9 cellular contexts compared by ENCODE assay signal in the genomic region with DNA sequence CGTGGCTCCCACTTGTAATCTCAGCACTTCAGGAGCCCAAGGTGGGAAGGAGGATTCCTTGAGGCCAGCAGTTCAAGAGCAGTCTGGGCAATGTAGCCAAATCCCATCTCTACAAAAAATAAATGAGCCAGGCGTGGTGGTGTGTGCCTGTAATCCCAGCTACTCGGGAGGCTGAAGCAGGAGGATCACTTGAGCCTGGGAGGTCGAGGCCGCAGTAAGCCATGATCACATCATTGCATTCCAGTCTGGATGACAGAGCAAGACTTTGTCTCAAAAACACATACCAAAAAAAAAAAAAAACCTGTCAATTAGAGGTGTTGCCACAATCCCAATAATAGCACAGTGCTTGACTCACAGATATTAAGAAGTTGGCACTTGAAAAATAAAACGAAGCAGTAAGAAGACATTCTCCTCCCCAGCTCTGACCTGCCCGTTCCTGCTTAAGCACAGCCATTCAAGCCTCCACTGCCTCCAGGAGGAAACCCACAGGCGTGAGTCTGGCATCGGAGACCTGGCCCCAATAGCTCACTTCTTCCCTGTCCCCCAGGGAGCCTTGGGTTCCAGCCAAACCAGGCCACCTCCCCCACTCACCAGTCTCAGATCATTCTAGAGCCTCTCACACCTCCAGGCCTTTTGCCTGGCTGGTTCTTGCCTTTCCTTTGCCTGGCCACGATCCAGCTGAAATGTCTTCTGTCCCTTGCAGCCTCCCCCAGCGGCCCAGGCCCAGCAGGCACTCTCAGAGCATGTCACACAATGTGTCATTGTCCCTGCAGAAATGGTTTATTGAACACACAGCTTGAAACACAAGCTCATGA. TPM values are rescaled to one million over a fixed set of nuclear protein-coding genes. Genes with fewer than 3 reads are reported as not detected.
A peak's percentile ranks its signal among the peaks of the same experiment; 100 is the strongest.
DNase-seq lines count a peak whose midpoint lies in the region; ATAC-seq and TF ChIP-seq lines count a peak whose summit lies in the region.
"Had no signal": no experiment of that assay in that cellular context is flagged by ENCODE, and none has a peak within 500 bp of the region (broad histone marks: within the 10 kb centered on the region; RNA-seq: fewer than 3 reads in every experiment).

No MANE protein-coding gene starts in this region.

- H3K9me3 Mint-ChIP-seq in osteocyte (ENCODE audit: unreplicated experiment) (no peaks in the 10 kb centered on the region), HFFc6 (no peaks in the 10 kb centered on the region)
- H3K9me3 Mint-ChIP-seq in activated CD4-positive, alpha-beta T cell treated with anti-CD3 and anti-CD28 coated beads, Interleukin-2, amount 10 ng/mL, durations not matched to agents 7 days and 5 days = no peaks in the 10 kb centered on the region
- H3K9me3 Mint-ChIP-seq: activated CD4-positive, alpha-beta memory T cell treated with anti-CD3 and anti-CD28 coated beads for 36 hours had no signal

- POLR2A ChIA-PET in activated CD4-positive, alpha-beta T cell treated with anti-CD3 and anti-CD28 coated beads, Interleukin-2, amount 10 ng/mL, durations not matched to agents 7 days and 5 days (lab: Charles Lee) = interaction anchor here (0.6 kb wide), 1 partner anchor 194 kb away, joined by 3 read pairs; no protein-coding TSS in a partner anchor

- peak; percentile 80 for ATAC-seq in esophagus mucosa
- ATAC-seq in GM21825 (IDR thresholded peaks at IDR 0.05; ENCODE audit: unreplicated experiment) = no peak

- CTCF ChIA-PET in activated CD4-positive, alpha-beta T cell treated with anti-CD3 and anti-CD28 coated beads, Interleukin-2, amount 10 ng/mL, durations not matched to agents 7 days and 5 days (lab: Charles Lee) = interaction anchor here (1.1 kb wide), 1 partner anchor 43 kb away, joined by 5 read pairs; no protein-coding TSS in a partner anchor

- no peaks in the 10 kb centered on the region for H3K27me3 Mint-ChIP-seq in osteocyte (ENCODE audit: unreplicated experiment)
- H3K27me3 Mint-ChIP-seq in activated CD4-positive, alpha-beta T cell treated with anti-CD3 and anti-CD28 coated beads, Interleukin-2, amount 10 ng/mL, durations not matched to agents 7 days and 5 days = peaks cover 1% of the 10 kb centered on the region
- H3K27me3 Mint-ChIP-seq in HFFc6 (ENCODE audit: insufficient read depth) = peaks cover 2% of the 10 kb centered on the region
- H3K27me3 Mint-ChIP-seq: activated CD4-positive, alpha-beta memory T cell treated with anti-CD3 and anti-CD28 coated beads for 36 hours had no signal

- H3K4me1 Mint-ChIP-seq in osteocyte (ENCODE audit: unreplicated experiment) (peaks cover 19% of the 10 kb centered on the region), HFFc6 (ENCODE audit: low read depth) (peaks cover 20% of the 10 kb centered on the region)
- H3K4me1 Mint-ChIP-seq in activated CD4-positive, alpha-beta T cell treated with anti-CD3 and anti-CD28 coated beads, Interleukin-2, amount 10 ng/mL, durations not matched to agents 7 days and 5 days = peaks cover 20% of the 10 kb centered on the region

- no peaks in the 10 kb centered on the region for H3K36me3 Mint-ChIP-seq in osteocyte (ENCODE audit: unreplicated experiment)
- H3K36me3 Mint-ChIP-seq in activated CD4-positive, alpha-beta T cell treated with anti-CD3 and anti-CD28 coated beads, Interleukin-2, amount 10 ng/mL, durations not matched to agents 7 days and 5 days (ENCODE audit: low read depth) = no peaks in the 10 kb centered on the region
- no peaks in the 10 kb centered on the region for H3K36me3 Mint-ChIP-seq in HFFc6 (ENCODE audit: low read depth)
- H3K36me3 Mint-ChIP-seq: activated CD4-positive, alpha-beta memory T cell treated with anti-CD3 and anti-CD28 coated beads for 36 hours had no signal

- H3K4me3 Mint-ChIP-seq in osteocyte (ENCODE audit: unreplicated experiment) (no peak overlapping the region), HFFc6 (no peak overlapping the region)
- H3K4me3 Mint-ChIP-seq in activated CD4-positive, alpha-beta T cell treated with anti-CD3 and anti-CD28 coated beads, Interleukin-2, amount 10 ng/mL, durations not matched to agents 7 days and 5 days = no peak overlapping the region
- H3K4me3 Mint-ChIP-seq: activated CD4-positive, alpha-beta memory T cell treated with anti-CD3 and anti-CD28 coated beads for 36 hours had no signal

- peak overlapping the region; percentile 83 for H3K27ac Mint-ChIP-seq in osteocyte (ENCODE audit: unreplicated experiment)
- H3K27ac Mint-ChIP-seq in activated CD4-positive, alpha-beta T cell treated with anti-CD3 and anti-CD28 coated beads, Interleukin-2, amount 10 ng/mL, durations not matched to agents 7 days and 5 days = no peak overlapping the region
- H3K27ac Mint-ChIP-seq in HFFc6 = no peak overlapping the region
- H3K27ac Mint-ChIP-seq: activated CD4-positive, alpha-beta memory T cell treated with anti-CD3 and anti-CD28 coated beads for 36 hours had no signal

- no peak for TF ChIP-seq CTCF in osteocyte (IDR thresholded peaks at IDR 0.05)
- no peak for TF ChIP-seq CTCF in HFFc6 (IDR thresholded peaks at IDR 0.05)

- DNase-seq in GDM1 (lab: John Stamatoyannopoulos, UW) = peak; percentile 9
- DNase-seq in OCI-M1 (lab: John Stamatoyannopoulos, UW) = peak; percentile 43
- DNase-seq in osteocyte (ENCODE audit: extremely low spot score, unreplicated experiment) = no peak
- no peak for DNase-seq in activated CD4-positive, alpha-beta T cell treated with anti-CD3 and anti-CD28 coated beads, Interleukin-2, amount 10 ng/mL, durations not matched to agents 7 days and 5 days
- DNase-seq in NCI-H774 (lab: John Stamatoyannopoulos, UW) = no peak
- no peak for DNase-seq in HFFc6
- DNase-seq: activated CD4-positive, alpha-beta memory T cell treated with anti-CD3 and anti-CD28 coated beads for 36 hours had no signal

RNA-seq across cellular contexts. Expression of gene GTF2I, which starts 45.3 kb away (rescaled TPM):
- total RNA-seq in esophagus mucosa = 130 TPM
- total RNA-seq in osteocyte = 236 and 247 TPM in 2 replicates
- 100 to 1,000 TPM; 162 to 163 TPM for total RNA-seq in activated CD4-positive, alpha-beta T cell treated with anti-CD3 and anti-CD28 coated beads, Interleukin-2, amount 10 ng/mL, durations not matched to agents 7 days and 5 days
- total RNA-seq in HFFc6 (2021; fragmentation: NEBNext Ultra II Directional; extraction: Animal tissue kit (Norgen Biotek cat#: 25700)) = 100 to 1,000 TPM; 139 to 152 (median 151) TPM

Comparison
In these comparisons a context has a peak if more than half of its experiments do, and no peak if none do; other contexts are left out.
1. DNase-seq: peak in GDM1 (single experiment) and OCI-M1 (single experiment); none in osteocyte (single experiment), activated CD4-positive, alpha-beta T cell treated with anti-CD3 and anti-CD28 coated beads, Interleukin-2, amount 10 ng/mL, durations not matched to agents 7 days and 5 days (single experiment), NCI-H774 (single experiment) and HFFc6 (single experiment).